Comparison of ENCODE assay signal across 17 cellular contexts in the genomic region with DNA sequence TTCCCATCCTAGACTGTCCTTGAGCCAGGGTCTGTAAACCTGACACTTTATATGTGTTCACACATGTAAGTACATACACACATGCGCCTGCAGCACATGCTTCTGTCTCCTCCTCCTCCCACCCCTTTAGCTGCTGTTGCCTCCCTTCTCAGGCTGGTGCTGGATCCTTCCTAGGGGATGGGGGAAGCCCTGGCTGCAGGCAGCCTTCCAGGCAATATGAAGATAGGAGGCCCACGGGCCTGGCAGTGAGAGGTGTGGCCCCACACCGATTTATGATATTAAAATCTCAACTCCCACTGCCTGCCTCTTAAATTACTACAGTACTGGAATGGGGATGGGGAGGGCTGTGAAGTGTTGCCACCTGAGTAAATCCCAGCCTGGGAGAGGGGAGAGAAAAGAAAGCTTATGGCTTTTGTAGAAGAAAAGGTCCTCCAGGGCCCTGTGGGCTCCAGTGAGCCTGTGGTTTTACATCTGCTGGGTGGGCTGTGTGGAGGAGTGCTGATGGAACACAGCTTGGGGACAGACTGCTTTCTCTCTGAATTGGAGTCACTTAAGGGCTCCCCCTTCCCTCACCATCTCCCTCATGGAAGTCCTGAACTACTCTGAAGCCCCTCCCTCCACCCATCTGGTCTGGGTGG. TPM values are rescaled to one million over a fixed set of nuclear protein-coding genes. Genes with fewer than 3 reads are reported as not detected.
DNase-seq lines count a peak whose midpoint lies in the region; FAIRE-seq and TF ChIP-seq lines count a peak whose summit lies in the region.
"Had no signal": no experiment of that assay in that cellular context is flagged by ENCODE, and none has a peak within 500 bp of the region (broad histone marks: within the 10 kb centered on the region; RNA-seq: fewer than 3 reads in every experiment).

No MANE protein-coding gene starts in this region.

- peak overlapping the region; percentile 65 for H3K27ac Mint-ChIP-seq in Caco-2 (ENCODE audit: unreplicated experiment)
- H3K27ac Mint-ChIP-seq in nephron progenitor cell: peak overlapping the region; percentile 83
- H3K27ac Mint-ChIP-seq: activated CD4-positive, alpha-beta memory T cell treated with anti-CD3 and anti-CD28 coated beads, Interleukin-2, amount 10 ng/mL, durations not matched to agents 7 days and 5 days; activated T-helper 2 cell treated with anti-CD3 and anti-CD28 coated beads, Interferon-gamma antibody, Interleukin-2, Interleukin-4, amounts not matched to agents 10 μg/mL and 5 μg/mL and 100 μg/mL, durations not matched to agents 14 hours and 24 hours and 36 hours; immature natural killer cell had no signal

- no peaks in the 10 kb centered on the region for H3K79me2 ChIP-seq in H1 (ENCODE audit: control insufficient read depth in 1 of 2, insufficient read depth in 2 of 2, low read length in 2 of 2)

- no peak overlapping the region; the same call in 1 of the 2 replicates for H3K18ac ChIP-seq in H1 (ENCODE audit: extremely low read depth, low read length)

- H3K4me2 ChIP-seq in H1 (ENCODE audit: insufficient read depth in 1 of 2, low read depth in 2 of 2, low read length in 2 of 2): peak overlapping the region; percentile 92 to 99

- no TSS peak for BruUV-seq in Caco-2 (replicated peaks; lab: Mats Ljungman, UMichigan)

- no peak overlapping the region for H2BK15ac ChIP-seq in H1 (ENCODE audit: low read length)

- TF ChIP-seq EP300 in H1 (IDR thresholded peaks at IDR 0.05; ENCODE audit: borderline replicate concordance in 1 of 2, low read depth in 2 of 2, low read length in 2 of 2): no peak

- no peak overlapping the region for H4K8ac ChIP-seq in H1 (ENCODE audit: extremely low read depth, insufficient read depth, low read length)

- TF ChIP-seq CTCF in Caco-2 (IDR thresholded peaks at IDR 0.05; ENCODE audit: insufficient read depth in 1 of 2, low read depth in 1 of 2, low read length in 1 of 2, severe bottlenecking in 1 of 2, unreplicated experiment in 1 of 2): no peak
- no peak for TF ChIP-seq CTCF in H1 (IDR thresholded peaks at IDR 0.05; ENCODE audit: control extremely low read depth in 1 of 3, insufficient read depth in 1 of 3, low read depth in 1 of 3, low read length in 3 of 3)
- no peak for TF ChIP-seq CTCF in nephron progenitor cell (IDR thresholded peaks at IDR 0.05)

- H3K9me3 Mint-ChIP-seq in Caco-2 (ENCODE audit: unreplicated experiment): no peaks in the 10 kb centered on the region
- no peaks in the 10 kb centered on the region for H3K9me3 Mint-ChIP-seq in nephron progenitor cell
- H3K9me3 Mint-ChIP-seq: activated CD4-positive, alpha-beta memory T cell treated with anti-CD3 and anti-CD28 coated beads, Interleukin-2, amount 10 ng/mL, durations not matched to agents 7 days and 5 days; activated T-helper 2 cell treated with anti-CD3 and anti-CD28 coated beads, Interferon-gamma antibody, Interleukin-2, Interleukin-4, amounts not matched to agents 10 μg/mL and 5 μg/mL and 100 μg/mL, durations not matched to agents 14 hours and 24 hours and 36 hours; immature natural killer cell had no signal

- H3K23ac ChIP-seq in H1 (ENCODE audit: insufficient read length): no peak overlapping the region

- H3K36me3 Mint-ChIP-seq in Caco-2 (ENCODE audit: insufficient read depth, unreplicated experiment) (peaks cover 30% of the 10 kb centered on the region), nephron progenitor cell (ENCODE audit: low read depth) (peaks cover 15% of the 10 kb centered on the region)

- H4K20me1 ChIP-seq in H1 (replicated peaks in 1 of 2; ENCODE audit: control insufficient read depth in 1 of 2, insufficient read depth in 2 of 2, low read length in 2 of 2): no peaks in the 10 kb centered on the region

- H4K91ac ChIP-seq in H1 (replicated peaks; ENCODE audit: insufficient read length, low read length): no peak overlapping the region

- no peak overlapping the region for H3K56ac ChIP-seq in H1 (replicated peaks; ENCODE audit: insufficient read length, low read depth, low read length)

- no peak overlapping the region for H3K27ac ChIP-seq in H1 (ENCODE audit: low read depth, low read length)
- H3K27ac ChIP-seq: dorsolateral prefrontal cortex had no signal

- no peaks in the 10 kb centered on the region for H3K79me1 ChIP-seq in H1 (ENCODE audit: low read depth, low read length)

- H3K4me3 ChIP-seq in Caco-2 (ENCODE audit: low read depth, low read length) (no peak overlapping the region), H1 (ENCODE audit: extremely low read depth in 1 of 4, insufficient read depth in 2 of 4, low read depth in 3 of 4, low read length in 4 of 4) (peak overlapping the region in 2 of 4 experiments; percentile 53 to 76; a peak in 3 of 8 replicates)
- H3K4me3 ChIP-seq: GM12878 had no signal

- no peaks in the 10 kb centered on the region for H3K9me3 ChIP-seq in Caco-2
- H3K9me3 ChIP-seq in H1 (ENCODE audit: insufficient read depth in 2 of 2, low read depth in 1 of 2, low read length in 1 of 2): no peaks in the 10 kb centered on the region

- 82% methylated on average over 3 of the region's 3 CpGs; no CpG with 5 or more reads in 1 of the 2 experiments for WGBS in H1 (ENCODE audit: extremely low coverage in 1 of 2, insufficient coverage in 1 of 2, insufficient read length in 1 of 2, insufficient replicate concordance in 2 of 2, low coverage in 1 of 2, low lambda C conversion rate in 2 of 2, missing lambda C conversion rate in 1 of 2), 2 experiments

- no peak for FAIRE-seq in H1 (lab: Jason Lieb, UNC)
- FAIRE-seq: GM12878 had no signal

- H2BK12ac ChIP-seq in H1 (ENCODE audit: low read depth, low read length): no peak overlapping the region

- TF ChIP-seq POLR2A in H1 (IDR thresholded peaks at IDR 0.05; ENCODE audit: control extremely low read depth in 1 of 2, low read depth in 2 of 2, low read length in 2 of 2): no peak

- no peak overlapping the region; the same call in 1 of the 2 replicates for H2BK5ac ChIP-seq in H1 (ENCODE audit: low read depth, low read length)

- H3K4me1 ChIP-seq in Caco-2 (peaks cover 29% of the 10 kb centered on the region), H1 (replicated peaks in 1 of 4; ENCODE audit: control insufficient read depth in 3 of 4, insufficient read depth in 4 of 4, low read length in 3 of 4) (peaks cover 0 to 14% (median 8%) of the 10 kb centered on the region in 4 experiments; a peak in 6 of 7 replicates)

- no peak overlapping the region for H2BK120ac ChIP-seq in H1 (replicated peaks; ENCODE audit: low read depth, low read length)

- CTCF ChIA-PET in Caco-2 (lab: Charles Lee): interaction anchor here (0.6 to 2.0 kb wide), 4 partner anchors 16 to 54 kb away, joined by 3 to 15 read pairs (median 4); a partner anchor contains a TSS
- CTCF ChIA-PET in H1 (lab: Charles Lee; ENCODE audit: partially characterized antibody): interaction anchor here (1.0 to 2.1 kb wide), 2 partner anchors 16 to 19 kb away, joined by 3 to 5 read pairs; a partner anchor contains a TSS

- no peak overlapping the region for H3K4ac ChIP-seq in H1 (replicated peaks; ENCODE audit: insufficient read length, low read depth, low read length)

- no peak overlapping the region for H2AK5ac ChIP-seq in H1 (ENCODE audit: low read depth, low read length)

- no peak overlapping the region for H2BK20ac ChIP-seq in H1 (ENCODE audit: low read length)

- no peaks in the 10 kb centered on the region for H3K36me3 ChIP-seq in Caco-2 (ENCODE audit: control insufficient read depth, insufficient read depth, low read length)
- H3K36me3 ChIP-seq in H1 (ENCODE audit: control insufficient read depth in 2 of 4, insufficient read depth in 4 of 4, low read length in 3 of 4): peaks cover 7 to 23% (median 14%) of the 10 kb centered on the region in 4 experiments; a peak in 6 of 8 replicates

- H3K4me3 Mint-ChIP-seq in Caco-2 (ENCODE audit: unreplicated experiment) (peak overlapping the region; percentile 76), nephron progenitor cell (peak overlapping the region; percentile 72)
- H3K4me3 Mint-ChIP-seq: activated CD4-positive, alpha-beta memory T cell treated with anti-CD3 and anti-CD28 coated beads, Interleukin-2, amount 10 ng/mL, durations not matched to agents 7 days and 5 days had no signal

- intact Hi-C loops in Caco-2 (cut with micrococcal nuclease; ENCODE audit: unreplicated experiment): no loop called here

- H3K4me1 Mint-ChIP-seq in Caco-2 (ENCODE audit: low read depth, unreplicated experiment): peaks cover 19% of the 10 kb centered on the region
- H3K4me1 Mint-ChIP-seq in nephron progenitor cell: peaks cover 42% of the 10 kb centered on the region

- POLR2A ChIA-PET in Caco-2 (lab: Charles Lee): interaction anchor here (0.6 to 2.5 kb wide), 7 partner anchors 16 to 170 kb away, joined by 3 to 14 read pairs (median 4); a partner anchor contains a TSS
- POLR2A ChIA-PET in H1 (lab: Charles Lee; ENCODE audit: partially characterized antibody): interaction anchor here (0.7 to 2.1 kb wide), 6 partner anchors 9 to 99 kb away, joined by 3 to 8 read pairs (median 4); no protein-coding TSS in a partner anchor

- no peak overlapping the region for H3K9ac ChIP-seq in H1 (replicated peaks in 1 of 4; ENCODE audit: extremely low read depth in 1 of 4, low read depth in 3 of 4, low read length in 3 of 4)

- no peak for TF ChIP-seq RAD21 in H1 (IDR thresholded peaks at IDR 0.05 in 1 of 2, conservative IDR thresholded peaks at IDR 0.05 in 1 of 2; ENCODE audit: low read depth in 2 of 2, low read length in 2 of 2)

- DNase-seq in Caco-2 (no peak), NCI-H226 (peak; percentile 52), H1 (ENCODE audit: low read depth in 1 of 2, low spot score in 2 of 2) (no peak), nephron progenitor cell (no peak), NCI-H1105 treated with DMSO at 0.1 percent for 48 hours (lab: John Stamatoyannopoulos, UW) (no peak), SW480 (ENCODE audit: low spot score) (no peak), NCI-H2171 (lab: John Stamatoyannopoulos, UW) (no peak), NCI-H1105 (lab: John Stamatoyannopoulos, UW) (no peak)
- DNase-seq: activated CD4-positive, alpha-beta memory T cell treated with anti-CD3 and anti-CD28 coated beads, Interleukin-2, amount 10 ng/mL, durations not matched to agents 7 days and 5 days; dorsolateral prefrontal cortex; immature natural killer cell; midbrain; stimulated activated CD8-positive, alpha-beta memory T cell treated with anti-CD3 and anti-CD28 coated beads, Interleukin-4, amount 100 ng/mL, for 48 hours had no signal

- H3K23me2 ChIP-seq in H1 (ENCODE audit: low read depth, low read length): peaks cover 11% of the 10 kb centered on the region

- no peak overlapping the region for H2AFZ ChIP-seq in H1 (ENCODE audit: low read length)

- no peak overlapping the region for H3K14ac ChIP-seq in H1 (ENCODE audit: insufficient read length)

- no peaks in the 10 kb centered on the region for H3K27me3 ChIP-seq in Caco-2 (replicated peaks; ENCODE audit: control insufficient read depth, insufficient read depth, low read length)
- peaks cover 6 to 23% (median 19%) of the 10 kb centered on the region in 4 experiments for H3K27me3 ChIP-seq in H1 (replicated peaks in 1 of 4; ENCODE audit: control insufficient read depth in 3 of 4, extremely low read depth in 1 of 4, insufficient read depth in 3 of 4, low read length in 3 of 4)

- no peaks in the 10 kb centered on the region for H3K27me3 Mint-ChIP-seq in Caco-2 (ENCODE audit: insufficient read depth, unreplicated experiment)
- H3K27me3 Mint-ChIP-seq in nephron progenitor cell (ENCODE audit: low read depth, poor library complexity): peaks cover 34% of the 10 kb centered on the region

- H4K5ac ChIP-seq in H1 (ENCODE audit: insufficient read length, low read depth, low read length): no peak overlapping the region

RNA-seq across cellular contexts. Expression of a gene that starts 1.0 kb away (rescaled TPM):
- total RNA-seq in Caco-2 (2022): 3.3 and 4.1 TPM in 2 replicates
- total RNA-seq in H1 (2021; fragmentation: NEBNext Ultra II Directional; extraction: Animal tissue kit (Norgen Biotek cat#: 25700)): 1.2 and 1.7 TPM in 2 replicates
- polyA plus RNA-seq in H1 (2011; rRNA removed): 0.21 and 0.86 TPM in 2 replicates
- polyA plus RNA-seq in H1 (2011; cell fraction: cytosol; rRNA removed): 0.34 TPM
- polyA plus RNA-seq in H1 (2011; cell fraction: nucleus; rRNA removed): 1.7 TPM
- polyA plus RNA-seq in H1 (2012, experiment 1 of 2): 0.50 to 1.3 TPM (median 0.91 TPM) in 4 replicates
- polyA plus RNA-seq in H1 (2012, experiment 2 of 2): 0.34 TPM
- 0.75 TPM for polyA plus RNA-seq in H1 (2013, experiment 1 of 2)
- polyA plus RNA-seq in H1 (2013, experiment 2 of 2): 0.64 TPM
- 0.32 and 0.56 TPM in 2 replicates for polyA minus RNA-seq in H1 (2011; rRNA and poly(A)+ RNA removed)
- 0.37 TPM for polyA minus RNA-seq in H1 (2011; cell fraction: cytosol; rRNA and poly(A)+ RNA removed)
- polyA minus RNA-seq in H1 (2011; cell fraction: nucleus; rRNA and poly(A)+ RNA removed): 0.80 TPM
- total RNA-seq: ureter had no signal
- polyA plus RNA-seq: immature natural killer cell had no signal

RNA-seq across cellular contexts. Expression of a gene that starts 6.2 kb away (rescaled TPM):
- total RNA-seq in Caco-2 (2022): 96.0 and 103 TPM in 2 replicates
- 83.9 and 88.2 TPM in 2 replicates for total RNA-seq in H1 (2021; fragmentation: NEBNext Ultra II Directional; extraction: Animal tissue kit (Norgen Biotek cat#: 25700))
- polyA plus RNA-seq in H1 (2011; rRNA removed): 150 and 188 TPM in 2 replicates
- polyA plus RNA-seq in H1 (2011; cell fraction: cytosol; rRNA removed): 162 TPM
- 115 TPM for polyA plus RNA-seq in H1 (2011; cell fraction: nucleus; rRNA removed)
- 82.0 to 129 TPM (median 116 TPM) in 4 replicates for polyA plus RNA-seq in H1 (2012, experiment 1 of 2)
- polyA plus RNA-seq in H1 (2012, experiment 2 of 2): 170 TPM
- 73.5 TPM for polyA plus RNA-seq in H1 (2013, experiment 1 of 2)
- polyA plus RNA-seq in H1 (2013, experiment 2 of 2): 76.5 TPM
- 91.1 and 95.6 TPM in 2 replicates for polyA minus RNA-seq in H1 (2011; rRNA and poly(A)+ RNA removed)
- 31.3 TPM for polyA minus RNA-seq in H1 (2011; cell fraction: cytosol; rRNA and poly(A)+ RNA removed)
- polyA minus RNA-seq in H1 (2011; cell fraction: nucleus; rRNA and poly(A)+ RNA removed): 62.0 TPM

RNA-seq across cellular contexts. Expression of a gene that starts 18.4 kb away (rescaled TPM):
- 21.4 and 24.3 TPM in 2 replicates for total RNA-seq in Caco-2 (2022)
- 12.0 and 13.4 TPM in 2 replicates for total RNA-seq in H1 (2021; fragmentation: NEBNext Ultra II Directional; extraction: Animal tissue kit (Norgen Biotek cat#: 25700))
- polyA plus RNA-seq in H1 (2011; rRNA removed): 41.5 and 41.7 TPM in 2 replicates
- polyA plus RNA-seq in H1 (2011; cell fraction: cytosol; rRNA removed): 25.5 TPM
- polyA plus RNA-seq in H1 (2011; cell fraction: nucleus; rRNA removed): 18.2 TPM
- polyA plus RNA-seq in H1 (2012, experiment 1 of 2): 19.9 to 27.2 TPM (median 21.6 TPM) in 4 replicates
- 31.2 TPM for polyA plus RNA-seq in H1 (2012, experiment 2 of 2)
- 17.8 TPM for polyA plus RNA-seq in H1 (2013, experiment 1 of 2)
- 17.4 TPM for polyA plus RNA-seq in H1 (2013, experiment 2 of 2)
- 8.1 and 15.1 TPM in 2 replicates for polyA minus RNA-seq in H1 (2011; rRNA and poly(A)+ RNA removed)
- 7.0 TPM for polyA minus RNA-seq in H1 (2011; cell fraction: cytosol; rRNA and poly(A)+ RNA removed)
- 2.2 TPM for polyA minus RNA-seq in H1 (2011; cell fraction: nucleus; rRNA and poly(A)+ RNA removed)
- total RNA-seq: activated CD4-positive, alpha-beta memory T cell treated with anti-CD3 and anti-CD28 coated beads, Interleukin-2, amount 10 ng/mL, durations not matched to agents 7 days and 5 days; activated T-helper 2 cell treated with anti-CD3 and anti-CD28 coated beads, Interferon-gamma antibody, Interleukin-2, Interleukin-4, amounts not matched to agents 10 μg/mL and 5 μg/mL and 100 μg/mL, durations not matched to agents 14 hours and 24 hours and 36 hours; fibroblast of villous mesenchyme; GM12878 had no signal
- polyA plus RNA-seq: immature natural killer cell had no signal

RNA-seq across cellular contexts. Expression of a gene that starts 19.1 kb away (rescaled TPM):
- 63.5 and 63.6 TPM in 2 replicates for total RNA-seq in Caco-2 (2022)
- total RNA-seq in H1 (2021; fragmentation: NEBNext Ultra II Directional; extraction: Animal tissue kit (Norgen Biotek cat#: 25700)): 68.4 and 71.2 TPM in 2 replicates
- 137 and 143 TPM in 2 replicates for polyA plus RNA-seq in H1 (2011; rRNA removed)
- polyA plus RNA-seq in H1 (2011; cell fraction: cytosol; rRNA removed): 101 TPM
- polyA plus RNA-seq in H1 (2011; cell fraction: nucleus; rRNA removed): 67.6 TPM
- 96.5 to 107 TPM (median 101 TPM) in 4 replicates for polyA plus RNA-seq in H1 (2012, experiment 1 of 2)
- 126 TPM for polyA plus RNA-seq in H1 (2012, experiment 2 of 2)
- polyA plus RNA-seq in H1 (2013, experiment 1 of 2): 65.6 TPM
- polyA plus RNA-seq in H1 (2013, experiment 2 of 2): 70.2 TPM
- polyA minus RNA-seq in H1 (2011; rRNA and poly(A)+ RNA removed): 55.0 and 55.5 TPM in 2 replicates
- 24.8 TPM for polyA minus RNA-seq in H1 (2011; cell fraction: cytosol; rRNA and poly(A)+ RNA removed)
- polyA minus RNA-seq in H1 (2011; cell fraction: nucleus; rRNA and poly(A)+ RNA removed): 31.7 TPM

RNA-seq across cellular contexts. Expression of a gene that starts 19.2 kb away (rescaled TPM):
- 1.7 and 2.2 TPM in 2 replicates for total RNA-seq in Caco-2 (2022)
- total RNA-seq in H1 (2021; fragmentation: NEBNext Ultra II Directional; extraction: Animal tissue kit (Norgen Biotek cat#: 25700)): not detected in 2 replicates
- polyA plus RNA-seq in H1 (2011; rRNA removed): 0.08 TPM in 1 of 2 replicates, not detected in the other
- polyA plus RNA-seq in H1 (2011; cell fraction: cytosol; rRNA removed): not detected
- not detected for polyA plus RNA-seq in H1 (2011; cell fraction: nucleus; rRNA removed)
- polyA plus RNA-seq in H1 (2012, experiment 1 of 2): 0.36 to 0.66 TPM (median 0.56 TPM) in 4 replicates
- polyA plus RNA-seq in H1 (2012, experiment 2 of 2): 0.10 TPM
- not detected for polyA plus RNA-seq in H1 (2013, experiment 1 of 2)
- not detected for polyA plus RNA-seq in H1 (2013, experiment 2 of 2)
- not detected in 2 replicates for polyA minus RNA-seq in H1 (2011; rRNA and poly(A)+ RNA removed)
- not detected for polyA minus RNA-seq in H1 (2011; cell fraction: cytosol; rRNA and poly(A)+ RNA removed)
- not detected for polyA minus RNA-seq in H1 (2011; cell fraction: nucleus; rRNA and poly(A)+ RNA removed)
- total RNA-seq: activated CD4-positive, alpha-beta memory T cell treated with anti-CD3 and anti-CD28 coated beads, Interleukin-2, amount 10 ng/mL, durations not matched to agents 7 days and 5 days; fibroblast of villous mesenchyme had no signal
